In genomic region chr3:12890610-12891390, GRCh38 we compare ENCODE assay signal across 27 cellular contexts. TPM values are rescaled to one million over a fixed set of nuclear protein-coding genes. Genes with fewer than 3 reads are reported as not detected.
A peak's percentile ranks its signal among the peaks of the same experiment; 100 is the strongest.
DNase-seq lines count a peak whose midpoint lies in the region; ATAC-seq and TF ChIP-seq lines count a peak whose summit lies in the region.
"Had no signal": no experiment of that assay in that cellular context is flagged by ENCODE, and none has a peak within 500 bp of the region (broad histone marks: within the 10 kb centered on the region; RNA-seq: fewer than 3 reads in every experiment).

No MANE protein-coding gene starts in this region.

- H3K9me2 ChIP-seq in MM.1S (replicated peaks; ENCODE audit: insufficient read depth, low read length), result no peaks in the 10 kb centered on the region

- POLR2A ChIA-PET in T-cell (lab: Charles Lee), result no interaction called here

- no CpG with 5 or more reads among the region's 10 CpGs for WGBS in neuronal stem cell (ENCODE audit: extremely low coverage in 2 of 2, insufficient read length in 2 of 2, insufficient replicate concordance in 1 of 2), 2 donors

- H3K27me3 ChIP-seq in OCI-LY3 (ENCODE audit: low read depth, low read length) (peaks cover 49% of the 10 kb centered on the region), neuronal stem cell (ENCODE audit: control insufficient read depth in 3 of 3, insufficient read depth in 3 of 3, low read depth in 1 of 3, low read length in 3 of 3) (peaks cover 0 to 28% (median 2%) of the 10 kb centered on the region in 3 experiments), MM.1S (replicated peaks; ENCODE audit: insufficient read depth, low read length) (peaks cover 64% of the 10 kb centered on the region)
- H3K27me3 ChIP-seq: gastrocnemius medialis, uterus had no signal

- H3K79me2 ChIP-seq in OCI-LY3 (ENCODE audit: low read length) (no peaks in the 10 kb centered on the region), MM.1S (ENCODE audit: low read length) (no peaks in the 10 kb centered on the region)

- no peaks in the 10 kb centered on the region for H3K79me1 ChIP-seq in neuronal stem cell (ENCODE audit: low read depth, low read length)

- H3F3A ChIP-seq in MM.1S (ENCODE audit: insufficient read depth, low read length), result no peaks in the 10 kb centered on the region; the same call in 1 of the 2 replicates

- H3K4me3 Mint-ChIP-seq in brain (peak overlapping the region in 1 of 5 experiments; percentile 27), T-cell (no peak overlapping the region)
- H3K4me3 Mint-ChIP-seq: activated CD4-positive, alpha-beta memory T cell treated with anti-CD3 and anti-CD28 coated beads, Interleukin-2, amount 10 ng/mL, durations not matched to agents 7 days and 5 days had no signal

- H3K4me2 ChIP-seq in OCI-LY3 (ENCODE audit: low read length), result no peak overlapping the region
- no peak overlapping the region for H3K4me2 ChIP-seq in neuronal stem cell (ENCODE audit: insufficient read depth, low read length, poor library complexity, severe bottlenecking)
- no peak overlapping the region for H3K4me2 ChIP-seq in MM.1S (ENCODE audit: low read depth, low read length)

- H2AK5ac ChIP-seq in neuronal stem cell (ENCODE audit: low read depth, low read length), result no peak overlapping the region

- H4K91ac ChIP-seq in neuronal stem cell (ENCODE audit: low read depth, low read length, poor library complexity), result no peak overlapping the region

- TF ChIP-seq CTCF in AG09309 (IDR thresholded peaks at IDR 0.05; ENCODE audit: control insufficient read depth, insufficient read depth, low read depth, low read length, missing control alignments) (peak; percentile 25), OCI-LY3 (IDR thresholded peaks at IDR 0.05; ENCODE audit: low read depth, low read length) (peak; percentile 57), brain (conservative IDR thresholded peaks at IDR 0.05) (peak in 1 of 2 experiments; percentile 7), MM.1S (IDR thresholded peaks at IDR 0.05; ENCODE audit: low read length) (no peak)

- peak overlapping the region; percentile 34 for H3K18ac ChIP-seq in neuronal stem cell (ENCODE audit: low read length)

- H3K27ac ChIP-seq in OCI-LY3 (ENCODE audit: low read length) (no peak overlapping the region), neuronal stem cell (replicated peaks; ENCODE audit: low read length) (no peak overlapping the region), MM.1S (ENCODE audit: low read length) (no peak overlapping the region)
- H3K27ac ChIP-seq: BLaER1 treated with 17β-estradiol and CSF1 and Interleukin-3, amounts not matched to agents 10 nM and 100 nM; brain microvascular endothelial cell; gastrocnemius medialis; uterus had no signal

- H4K20me1 ChIP-seq in OCI-LY3 (ENCODE audit: insufficient read depth, low read length) (0 out of 2 replicates have a peak, but pooled peaks cover 3% of the 10 kb centered on the region), MM.1S (ENCODE audit: insufficient read depth, low read length) (0 out of 2 replicates have a peak, but pooled peaks cover 7% of the 10 kb centered on the region)

- no peaks in the 10 kb centered on the region for H3K9me3 Mint-ChIP-seq in brain
- no peaks in the 10 kb centered on the region for H3K9me3 Mint-ChIP-seq in T-cell
- H3K9me3 Mint-ChIP-seq: activated CD4-positive, alpha-beta memory T cell treated with anti-CD3 and anti-CD28 coated beads, Interleukin-2, amount 10 ng/mL, durations not matched to agents 7 days and 5 days had no signal

- no peak for DNase-seq in AG09309 (ENCODE audit: low read depth)
- DNase-seq in neuronal stem cell (ENCODE audit: low spot score), result no peak
- DNase-seq in A172 (ENCODE audit: low spot score), result no peak
- no peak for DNase-seq in NCI-H748 (lab: John Stamatoyannopoulos, UW; ENCODE audit: unreplicated experiment)
- no peak for DNase-seq in MM.1S
- no peak for DNase-seq in T-cell
- DNase-seq: ACHN; activated CD4-positive, alpha-beta memory T cell treated with anti-CD3 and anti-CD28 coated beads, Interleukin-2, amount 10 ng/mL, durations not matched to agents 7 days and 5 days; activated CD4-positive, CD25-positive, alpha-beta regulatory T cell treated with anti-CD3 and anti-CD28 coated beads, Interleukin-2, amount 50 U/mL, for 72 hours; activated effector memory CD4-positive, alpha-beta T cell treated with Interleukin-2 at 50 U/mL for 16 hours; brain microvascular endothelial cell; COR-L47; effector memory CD4-positive, alpha-beta T cell; esophagus squamous epithelium; gastrocnemius medialis; GF-D8; hippocampal formation; Kasumi-1; left ventricle myocardium superior; NCI-H187 treated with DMSO at 0.1 percent for 48 hours; NCI-H526 treated with DMSO at 0.1 percent for 48 hours; SHP77 treated with DMSO at 0.1 percent for 48 hours; uterus had no signal

- H3K27me3 Mint-ChIP-seq in brain, result peaks cover 18% of the 10 kb centered on the region
- H3K27me3 Mint-ChIP-seq in T-cell, result peaks cover 19 to 28% of the 10 kb centered on the region in 2 donors

- H4K8ac ChIP-seq in neuronal stem cell (ENCODE audit: low read depth, low read length), result no peak overlapping the region

- H3K36me3 Mint-ChIP-seq in brain, result no peaks in the 10 kb centered on the region
- H3K36me3 Mint-ChIP-seq in T-cell, result no peaks in the 10 kb centered on the region

- H2BK15ac ChIP-seq in neuronal stem cell (ENCODE audit: low read length), result peak overlapping the region; percentile 8

- peaks cover 25% of the 10 kb centered on the region for H3K4me1 ChIP-seq in OCI-LY3 (ENCODE audit: low read length)
- H3K4me1 ChIP-seq in neuronal stem cell (ENCODE audit: control insufficient read depth in 2 of 2, insufficient read depth in 1 of 2, low read depth in 1 of 2, low read length in 2 of 2), result peaks cover 4 to 7% of the 10 kb centered on the region in 2 donors
- H3K4me1 ChIP-seq in MM.1S (ENCODE audit: low read length), result peaks cover 9% of the 10 kb centered on the region; the same call in 1 of the 2 replicates

- ATAC-seq in T-cell (replicated peaks in 1 of 4), result no peak

- H3K4me3 ChIP-seq in AG09309 (ENCODE audit: control insufficient read depth, low read depth, low read length), result no peak overlapping the region
- no peak overlapping the region for H3K4me3 ChIP-seq in OCI-LY3 (ENCODE audit: low read length)
- H3K4me3 ChIP-seq in neuronal stem cell (ENCODE audit: low read length in 2 of 2), result peak overlapping the region in 1 of 2 donors; percentile 38
- H3K4me3 ChIP-seq in MM.1S (ENCODE audit: low read length), result no peak overlapping the region
- H3K4me3 ChIP-seq: BLaER1 treated with 17β-estradiol and CSF1 and Interleukin-3, amounts not matched to agents 10 nM and 100 nM; HAP-1 had no signal

- H3K23ac ChIP-seq in neuronal stem cell (ENCODE audit: low read depth, low read length, poor library complexity), result no peak overlapping the region

- no peak overlapping the region for H2BK120ac ChIP-seq in neuronal stem cell (ENCODE audit: low read depth, low read length)

- H2AFZ ChIP-seq in OCI-LY3 (ENCODE audit: low read depth, low read length) (no peak overlapping the region), neuronal stem cell (ENCODE audit: low read length) (no peak overlapping the region), MM.1S (ENCODE audit: low read length) (no peak overlapping the region)

- H3K9me3 ChIP-seq in OCI-LY3 (ENCODE audit: insufficient read depth, low read length) (no peaks in the 10 kb centered on the region), neuronal stem cell (replicated peaks in 1 of 2; ENCODE audit: control insufficient read depth in 2 of 2, insufficient read depth in 1 of 2, low read depth in 1 of 2, low read length in 2 of 2) (no peaks in the 10 kb centered on the region), MM.1S (replicated peaks; ENCODE audit: insufficient read depth, low read length) (no peaks in the 10 kb centered on the region)
- H3K9me3 ChIP-seq: BLaER1 treated with 17β-estradiol and CSF1 and Interleukin-3, amounts not matched to agents 10 nM and 100 nM; esophagus squamous epithelium; gastrocnemius medialis; HAP-1; uterus had no signal

- H2BK12ac ChIP-seq in neuronal stem cell (ENCODE audit: low read length), result no peak overlapping the region

- H3K14ac ChIP-seq in neuronal stem cell (ENCODE audit: low read length), result no peak overlapping the region

- H3K9ac ChIP-seq in OCI-LY3 (ENCODE audit: low read length), result no peak overlapping the region
- no peak overlapping the region for H3K9ac ChIP-seq in neuronal stem cell (ENCODE audit: low read depth, low read length, poor library complexity)
- H3K9ac ChIP-seq in MM.1S (ENCODE audit: low read length), result no peak overlapping the region
- H3K9ac ChIP-seq: BLaER1 treated with 17β-estradiol and CSF1 and Interleukin-3, amounts not matched to agents 10 nM and 100 nM had no signal

- peak overlapping the region in 3 of 5 experiments; percentile 17 to 32 (median 24) for H3K27ac Mint-ChIP-seq in brain
- H3K27ac Mint-ChIP-seq in T-cell, result no peak overlapping the region
- H3K27ac Mint-ChIP-seq: activated CD4-positive, alpha-beta memory T cell treated with anti-CD3 and anti-CD28 coated beads, Interleukin-2, amount 10 ng/mL, durations not matched to agents 7 days and 5 days had no signal

- H3K4ac ChIP-seq in neuronal stem cell (ENCODE audit: low read length), result no peak overlapping the region

- no peak overlapping the region for H2BK5ac ChIP-seq in neuronal stem cell (ENCODE audit: low read length)

- CTCF ChIA-PET in T-cell (lab: Charles Lee), result interaction anchor here in 1 of 2 donors (1.0 to 2.2 kb wide), 2 partner anchors 23 to 100 kb away, joined by 5 to 9 read pairs; no protein-coding TSS in a partner anchor

- H3K36me3 ChIP-seq in OCI-LY3 (replicated peaks; ENCODE audit: low read depth, low read length) (no peaks in the 10 kb centered on the region), neuronal stem cell (replicated peaks in 1 of 2; ENCODE audit: control insufficient read depth in 2 of 2, insufficient read depth in 2 of 2, low read length in 2 of 2) (no peaks in the 10 kb centered on the region), MM.1S (replicated peaks; ENCODE audit: insufficient read depth, low read length) (no peaks in the 10 kb centered on the region)
- H3K36me3 ChIP-seq: BLaER1 treated with 17β-estradiol and CSF1 and Interleukin-3, amounts not matched to agents 10 nM and 100 nM; brain microvascular endothelial cell; esophagus squamous epithelium; gastrocnemius medialis; HAP-1; uterus had no signal

- H3K4me1 Mint-ChIP-seq in brain, result peaks cover 61% of the 10 kb centered on the region
- peaks cover 12 to 27% (median 19%) of the 10 kb centered on the region in 3 donors for H3K4me1 Mint-ChIP-seq in T-cell

RNA-seq across cellular contexts. Expression of gene RPL32, which starts 49.4 kb away (rescaled TPM):
- 2,489 TPM for polyA plus RNA-seq in brain (ENCODE audit: insufficient read depth, low read depth, low replicate concordance)
- polyA plus RNA-seq in neuronal stem cell (2013, experiment 1 of 2), result 2,661 TPM
- polyA plus RNA-seq in neuronal stem cell (2013, experiment 2 of 2), result 2,611 TPM
- total RNA-seq in A172 (2014; rRNA removed; shearing (Covaris generic)), result 936 and 1,240 TPM in 2 replicates
- total RNA-seq in T-cell, result 1,000 to 10,000 TPM; 3,117 to 3,787 (median 3,363) TPM

Comparison
In these comparisons a context has a peak if more than half of its experiments do, and no peak if none do; other contexts are left out.
1. H3K27ac Mint-ChIP-seq: peak in brain (3 of 5); none in T-cell (0 of 2).